Comparison of ENCODE assay signal across 21 cellular contexts in the genomic region with DNA sequence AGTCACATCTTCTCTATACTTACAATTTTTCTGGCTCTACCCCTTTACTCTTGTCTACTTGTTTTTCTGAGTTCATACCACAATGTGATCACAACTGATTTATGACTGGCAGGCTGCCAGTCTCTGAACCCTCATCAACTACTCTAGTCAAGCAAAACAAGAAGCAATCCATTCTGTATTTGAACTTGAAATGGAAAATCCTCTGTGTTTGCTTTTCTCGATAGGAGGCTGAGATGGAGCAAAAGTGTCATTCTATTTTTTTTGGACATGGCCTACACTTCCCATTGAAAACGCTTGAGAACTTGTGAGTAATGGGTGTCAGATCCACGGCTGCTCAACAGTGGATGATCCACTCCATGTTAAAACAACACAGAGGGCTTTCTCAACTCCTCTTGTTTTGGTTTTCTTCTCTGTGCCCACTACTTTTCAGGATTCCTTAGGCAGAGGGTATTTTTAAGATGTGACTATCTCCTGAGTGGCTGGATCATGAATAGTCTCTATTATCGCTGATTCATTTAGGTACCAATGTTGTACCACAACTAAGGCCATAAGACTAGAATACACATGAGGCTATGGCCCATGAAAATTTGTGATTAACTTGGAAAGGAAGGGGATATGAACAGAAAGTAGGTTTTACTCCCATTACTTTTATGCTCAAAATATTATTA. TPM values are rescaled to one million over a fixed set of nuclear protein-coding genes. Genes with fewer than 3 reads are reported as not detected.
DNase-seq lines count a peak whose midpoint lies in the region.
"Had no signal": no experiment of that assay in that cellular context is flagged by ENCODE, and none has a peak within 500 bp of the region (broad histone marks: within the 10 kb centered on the region; RNA-seq: fewer than 3 reads in every experiment).

No MANE protein-coding gene starts in this region.

- DNase-seq in DMS153 (lab: John Stamatoyannopoulos, UW) (peak; percentile 68), NCI-H2227 (lab: John Stamatoyannopoulos, UW; ENCODE audit: unreplicated experiment) (peak; percentile 49), dermis microvascular lymphatic vessel endothelial cell (ENCODE audit: low read depth in 2 of 2) (peak; percentile 70 to 85), retina (no peak), NOMO-1 treated with dmso at 0.1 percent for 144 hours (lab: John Stamatoyannopoulos, UW; ENCODE audit: unreplicated experiment) (no peak), head of caudate nucleus (no peak)
- DNase-seq in activated effector memory CD4-positive, alpha-beta T cell treated with Interleukin-2 at 50 U/mL for 16 hours: no peak
- DNase-seq: activated CD4-positive, alpha-beta memory T cell treated with anti-CD3 and anti-CD28 coated beads, Interleukin-2, amount 10 ng/mL, durations not matched to agents 7 days and 5 days; activated T-cell treated with anti-CD3 and anti-CD28 coated beads, Interleukin-2, amount 50 U/mL, for 24 hours; colonic mucosa; GDM1; hypothalamus; left cardiac atrium; NCI-H1417 treated with DMSO at 0.1 percent for 48 hours; stimulated activated naive CD4-positive, alpha-beta T cell; T-helper 17 cell had no signal

- H3K9me3 ChIP-seq in skeletal muscle tissue (ENCODE audit: control insufficient read depth in 3 of 3, low read length in 3 of 3): no peaks in the 10 kb centered on the region
- H3K9me3 ChIP-seq: colonic mucosa, right atrium auricular region, SJSA1 had no signal

- no peaks in the 10 kb centered on the region for H3K36me3 ChIP-seq in skeletal muscle tissue (ENCODE audit: control insufficient read depth in 3 of 3, insufficient read depth in 3 of 3, low read length in 3 of 3)
- H3K36me3 ChIP-seq: colonic mucosa, right atrium auricular region, SJSA1 had no signal

- intact Hi-C loops in head of caudate nucleus (cut with DNase I): loop anchor here (10.0 kb wide), 1 partner anchor 186 kb away; no protein-coding TSS in a partner anchor

- H3K27ac ChIP-seq in skeletal muscle tissue (ENCODE audit: low read depth, low read length): peak overlapping the region; percentile 76
- H3K27ac ChIP-seq: colonic mucosa, SJSA1 had no signal

- H3K27me3 ChIP-seq in skeletal muscle tissue (ENCODE audit: control insufficient read depth in 3 of 3, insufficient read depth in 3 of 3, low read length in 3 of 3): no peaks in the 10 kb centered on the region
- H3K27me3 ChIP-seq: colonic mucosa, right atrium auricular region, SJSA1 had no signal

- peaks cover 12 to 37% (median 27%) of the 10 kb centered on the region in 3 donors for H3K4me1 ChIP-seq in skeletal muscle tissue (ENCODE audit: control insufficient read depth in 3 of 3, insufficient read depth in 3 of 3, low read length in 3 of 3)
- H3K4me1 ChIP-seq: colonic mucosa had no signal

- no peak overlapping the region for H3K4me3 ChIP-seq in skeletal muscle tissue (ENCODE audit: low read length in 3 of 3)
- H3K4me3 ChIP-seq: colonic mucosa, GM12878, right atrium auricular region, SJSA1 had no signal

- peak overlapping the region in 1 of 3 donors; percentile 2 for H3K9ac ChIP-seq in skeletal muscle tissue (ENCODE audit: low read depth in 1 of 3, low read length in 3 of 3)

RNA-seq across cellular contexts. Expression of gene TMEM100, which starts 11.7 kb away (rescaled TPM):
- total RNA-seq in dermis microvascular lymphatic vessel endothelial cell: 3.1 and 5.6 TPM in 2 replicates
- 6.3 TPM for total RNA-seq in skeletal muscle tissue
- total RNA-seq: activated CD4-positive, alpha-beta memory T cell treated with anti-CD3 and anti-CD28 coated beads, Interleukin-2, amount 10 ng/mL, durations not matched to agents 7 days and 5 days; activated naive CD4-positive, alpha-beta T cell treated with anti-CD3 and anti-CD28 coated beads, Interleukin-2, amount 50 U/mL, for 72 hours; GM12878; T-helper 17 cell had no signal

RNA-seq across cellular contexts. Expression of gene PCTP, which starts 39.9 kb away (rescaled TPM):
- total RNA-seq in dermis microvascular lymphatic vessel endothelial cell: 26.0 and 26.3 TPM in 2 replicates
- 13.6 TPM for total RNA-seq in skeletal muscle tissue

Comparison
In these comparisons a context has a peak if more than half of its experiments do, and no peak if none do; other contexts are left out.
1. DNase-seq: peak in DMS153 (single experiment), NCI-H2227 (single experiment) and dermis microvascular lymphatic vessel endothelial cell (2 of 2); none in retina (single experiment), NOMO-1 treated with dmso at 0.1 percent for 144 hours (single experiment), head of caudate nucleus (0 of 42) and activated effector memory CD4-positive, alpha-beta T cell treated with Interleukin-2 at 50 U/mL for 16 hours (single experiment).